8 cellular contexts compared by ENCODE assay signal in the genomic region with DNA sequence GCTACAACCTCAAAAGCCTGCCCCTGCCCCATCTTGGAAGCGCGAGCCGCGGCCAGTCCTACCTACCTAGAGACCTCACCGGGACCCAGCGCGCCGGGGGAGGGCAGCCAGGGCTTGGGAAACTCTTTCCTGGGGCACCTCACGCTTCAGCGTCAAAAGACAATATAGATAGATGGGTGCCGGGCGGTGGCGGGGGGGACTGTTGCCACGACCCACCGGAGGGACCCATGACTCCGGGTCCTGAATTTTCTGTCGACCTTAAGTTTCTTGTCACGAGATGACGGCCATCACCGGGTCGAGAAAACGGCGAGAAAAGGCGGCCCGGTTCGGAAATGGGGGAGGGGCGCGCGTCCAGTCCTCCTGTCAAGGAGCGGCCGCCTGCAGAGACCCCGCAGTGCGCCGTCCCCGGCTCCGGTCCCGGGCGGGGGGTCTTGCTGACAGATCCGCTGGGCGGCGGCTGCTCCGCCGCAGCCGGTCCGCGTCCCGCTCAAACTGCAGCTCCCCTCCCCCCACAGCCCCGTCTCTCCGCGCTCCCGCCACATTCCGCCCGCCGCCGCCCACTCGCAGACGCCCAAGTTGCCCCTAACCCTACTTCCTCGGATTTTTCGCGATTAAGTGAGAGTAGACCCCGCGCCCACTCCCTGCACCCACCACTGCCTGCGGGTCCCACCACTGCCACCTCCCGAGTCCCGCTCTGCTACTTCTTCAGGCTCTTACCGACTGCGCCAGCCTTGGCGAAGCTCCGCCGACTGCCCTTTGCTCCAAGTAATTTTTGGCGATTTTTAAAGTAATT.
DNase-seq lines count a peak whose midpoint lies in the region; ATAC-seq and TF ChIP-seq lines count a peak whose summit lies in the region.

No MANE protein-coding gene starts in this region.

- no peaks in the 10 kb centered on the region for H3K9me3 Mint-ChIP-seq in CD4-positive, alpha-beta T cell

- peaks cover 28% of the 10 kb centered on the region for H3K27me3 Mint-ChIP-seq in CD4-positive, alpha-beta T cell

- peak; percentile 12 to 53 (median 28) for DNase-seq in CD4-positive, alpha-beta T cell
- DNase-seq in activated CD4-positive, alpha-beta T cell treated with anti-CD3 and anti-CD28 coated beads for 24 hours (ENCODE audit: low read depth in 2 of 2) = peak; percentile 35 to 46
- DNase-seq in dermis blood vessel endothelial cell (peak; percentile 46), lung microvascular endothelial cell (ENCODE audit: low read depth in 2 of 2) (peak; percentile 48 to 60), KG1 (lab: John Stamatoyannopoulos, UW) (no peak)
- peak; percentile 34 to 38 for DNase-seq in stimulated activated CD8-positive, alpha-beta memory T cell treated with anti-CD3 and anti-CD28 coated beads, Interleukin-15, amount 100 ng/mL, for 48 hours (ENCODE audit: low read depth in 2 of 2)

- peaks cover 36% of the 10 kb centered on the region for H4K20me1 ChIP-seq in KMS-11 (ENCODE audit: insufficient read depth)

- peak overlapping the region; percentile 98 for H3K9ac ChIP-seq in KMS-11

- no peaks in the 10 kb centered on the region for H3K36me3 ChIP-seq in KMS-11 (ENCODE audit: insufficient read depth)

- ATAC-seq in CD4-positive, alpha-beta T cell (ENCODE audit: poor library complexity) = peak; percentile 20
- peak; percentile 6 for ATAC-seq in GM21390 (IDR thresholded peaks at IDR 0.05; ENCODE audit: unreplicated experiment)

- peak overlapping the region; percentile 98 for H3K4me3 Mint-ChIP-seq in CD4-positive, alpha-beta T cell

- H3K9me3 ChIP-seq in CD4-positive, alpha-beta T cell (ENCODE audit: control insufficient read depth, low read length) = no peaks in the 10 kb centered on the region

- H3K36me3 Mint-ChIP-seq in CD4-positive, alpha-beta T cell (ENCODE audit: low read depth) = peaks cover 27% of the 10 kb centered on the region

- no peaks in the 10 kb centered on the region for H3K27me3 ChIP-seq in CD4-positive, alpha-beta T cell (ENCODE audit: control insufficient read depth, insufficient read depth, low read length)
- H3K27me3 ChIP-seq in KMS-11 (ENCODE audit: insufficient read depth, low read depth) = no peaks in the 10 kb centered on the region

- TF ChIP-seq CTCF in CD4-positive, alpha-beta T cell (IDR thresholded peaks at IDR 0.05) = no peak
- no peak for TF ChIP-seq CTCF in KMS-11 (conservative IDR thresholded peaks at IDR 0.05; ENCODE audit: low read depth, low read length)

- H2AFZ ChIP-seq in KMS-11 (ENCODE audit: low read depth) = no peak overlapping the region

- H3K4me2 ChIP-seq in KMS-11 = peak overlapping the region; percentile 91; the same call in 1 of the 2 replicates

- peaks cover 53% of the 10 kb centered on the region for H3K4me1 Mint-ChIP-seq in CD4-positive, alpha-beta T cell (ENCODE audit: low read depth)

- POLR2A ChIA-PET in CD4-positive, alpha-beta T cell (lab: Charles Lee) = interaction anchor here (0.6 to 11.6 kb wide), 23 partner anchors 9 to 829 kb away, joined by 3 to 498 read pairs (median 4); partner anchors contain the start of genes KPNA3, RNASEH2B, SPRYD7 and TRIM13

- intact Hi-C loops in CD4-positive, alpha-beta T cell (cut with DNase I, micrococcal nuclease) = loop anchor here (2.0 to 10.0 kb wide), 4 partner anchors 85 to 453 kb away; partner anchors contain the start of gene TRIM13 (in 1 of the 2)

- CTCF ChIA-PET in CD4-positive, alpha-beta T cell (lab: Charles Lee) = interaction anchor here (0.8 to 9.8 kb wide), 5 partner anchors 42 to 830 kb away, joined by 4 to 57 read pairs (median 9); partner anchors contain the start of gene TRIM13

- peak overlapping the region; percentile 91 for H3K27ac Mint-ChIP-seq in CD4-positive, alpha-beta T cell

- no peak overlapping the region for H3K4me3 ChIP-seq in KMS-11 (IDR thresholded peaks at IDR 0.05; ENCODE audit: insufficient read depth, low read depth, low read length)

- H3K79me2 ChIP-seq in KMS-11 (ENCODE audit: insufficient read depth, low read depth) = peaks cover 77% of the 10 kb centered on the region

- peak overlapping the region; percentile 77 for H3K27ac ChIP-seq in CD4-positive, alpha-beta T cell (ENCODE audit: low read depth, low read length)
- peak overlapping the region; percentile 95 for H3K27ac ChIP-seq in KMS-11

- peaks cover 38% of the 10 kb centered on the region for H3K4me1 ChIP-seq in KMS-11 (ENCODE audit: low read depth, poor library complexity, severe bottlenecking)
